ENCODE assay signal across 31 cellular contexts in the genomic region with DNA sequence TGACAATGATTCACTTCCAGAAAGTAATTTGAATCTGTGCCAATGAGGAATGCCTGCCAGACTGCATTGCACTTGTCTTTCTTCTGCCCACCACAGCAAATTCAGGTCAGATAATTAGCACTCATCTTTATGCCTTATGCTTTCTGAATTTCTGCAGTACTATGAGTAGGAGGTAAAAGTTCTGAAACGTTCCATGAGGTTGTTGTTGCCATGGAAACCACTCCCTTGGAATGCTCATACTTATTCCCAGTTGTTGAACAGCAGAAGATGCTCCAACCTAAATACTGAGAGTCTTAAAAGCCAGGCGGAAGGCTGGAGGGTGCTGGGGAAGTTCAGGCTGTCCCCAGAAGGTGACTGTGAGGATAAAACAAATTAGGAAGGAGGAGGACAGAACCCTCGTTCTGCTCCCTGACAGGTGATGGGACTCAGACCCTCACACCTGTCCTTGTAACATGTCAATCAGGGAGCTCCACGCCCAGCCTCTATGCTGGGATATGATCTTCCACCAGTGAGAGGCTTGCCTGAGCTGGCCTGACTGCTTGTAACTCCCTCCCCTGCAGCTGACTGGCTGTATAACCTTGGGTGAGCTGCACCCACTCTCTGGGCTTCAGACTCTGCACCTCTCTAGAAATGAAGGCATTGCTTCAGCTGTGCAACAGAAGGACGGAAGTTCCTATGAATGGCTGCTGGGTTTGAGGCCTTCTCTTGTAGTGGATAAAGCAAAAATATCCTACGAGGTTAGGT.
DNase-seq lines count a peak whose midpoint lies in the region; ATAC-seq lines count a peak whose summit lies in the region.
"Had no signal": no experiment of that assay in that cellular context is flagged by ENCODE, and none has a peak within 500 bp of the region (broad histone marks: within the 10 kb centered on the region; RNA-seq: fewer than 3 reads in every experiment).

No MANE protein-coding gene starts in this region.

- H3K4me3 Mint-ChIP-seq in CD4-positive, CD25-positive, alpha-beta regulatory T cell = peak overlapping the region in 3 of 4 donors; percentile 5 to 30 (median 11)
- no peak overlapping the region for H3K4me3 Mint-ChIP-seq in activated T-helper 2 cell treated with anti-CD3 and anti-CD28 coated beads, Interferon-gamma antibody, Interleukin-2, Interleukin-4, amounts not matched to agents 10 μg/mL and 5 μg/mL and 100 μg/mL, durations not matched to agents 14 hours and 24 hours and 36 hours (ENCODE audit: low read depth)
- H3K4me3 Mint-ChIP-seq: effector memory CD8-positive, alpha-beta T cell; GM23338; neural progenitor cell; T-cell had no signal

- no peaks in the 10 kb centered on the region for H3K27me3 ChIP-seq in CD4-positive, CD25-positive, alpha-beta regulatory T cell (ENCODE audit: control insufficient read depth, insufficient read depth, low read length)
- H3K27me3 ChIP-seq: BLaER1 treated with 17β-estradiol and CSF1 and Interleukin-3, amounts not matched to agents 10 nM and 100 nM; neural progenitor cell had no signal

- no peaks in the 10 kb centered on the region for H3K9me3 ChIP-seq in CD4-positive, CD25-positive, alpha-beta regulatory T cell (ENCODE audit: control insufficient read depth in 2 of 2, low read length in 2 of 2)
- H3K9me3 ChIP-seq: BLaER1 treated with 17β-estradiol and CSF1 and Interleukin-3, amounts not matched to agents 10 nM and 100 nM had no signal

- peak overlapping the region; percentile 18 for H3K4me3 ChIP-seq in CD4-positive, CD25-positive, alpha-beta regulatory T cell (ENCODE audit: low read depth, low read length)
- H3K4me3 ChIP-seq: BLaER1 treated with 17β-estradiol and CSF1 and Interleukin-3, amounts not matched to agents 10 nM and 100 nM; coronary artery; GM23338; neural progenitor cell; smooth muscle cell had no signal

- no peaks in the 10 kb centered on the region for H3K27me3 Mint-ChIP-seq in CD4-positive, CD25-positive, alpha-beta regulatory T cell
- no peaks in the 10 kb centered on the region for H3K27me3 Mint-ChIP-seq in activated T-helper 2 cell treated with anti-CD3 and anti-CD28 coated beads, Interferon-gamma antibody, Interleukin-2, Interleukin-4, amounts not matched to agents 10 μg/mL and 5 μg/mL and 100 μg/mL, durations not matched to agents 14 hours and 24 hours and 36 hours (ENCODE audit: low read depth)
- H3K27me3 Mint-ChIP-seq: effector memory CD8-positive, alpha-beta T cell had no signal

- H3K27ac ChIP-seq in CD4-positive, CD25-positive, alpha-beta regulatory T cell (ENCODE audit: insufficient read depth, low read length, poor library complexity, severe bottlenecking) = peak overlapping the region; percentile 60
- H3K27ac ChIP-seq: BLaER1 treated with 17β-estradiol and CSF1 and Interleukin-3, amounts not matched to agents 10 nM and 100 nM; coronary artery; neural progenitor cell had no signal

- intact Hi-C loops in activated T-helper 2 cell treated with anti-CD3 and anti-CD28 coated beads, Interferon-gamma antibody, Interleukin-2, Interleukin-4, amounts not matched to agents 10 μg/mL and 5 μg/mL and 100 μg/mL, durations not matched to agents 14 hours and 24 hours and 36 hours (cut with micrococcal nuclease) = no loop called here

- peaks cover 0 to 1% (median 0%) of the 10 kb centered on the region in 7 donors for H3K9me3 Mint-ChIP-seq in CD4-positive, CD25-positive, alpha-beta regulatory T cell
- H3K9me3 Mint-ChIP-seq in activated T-helper 2 cell treated with anti-CD3 and anti-CD28 coated beads, Interferon-gamma antibody, Interleukin-2, Interleukin-4, amounts not matched to agents 10 μg/mL and 5 μg/mL and 100 μg/mL, durations not matched to agents 14 hours and 24 hours and 36 hours = peaks cover 5% of the 10 kb centered on the region
- H3K9me3 Mint-ChIP-seq: GM23338, neural progenitor cell, T-cell had no signal

- peak; percentile 49 for DNase-seq in Ammon's horn (ENCODE audit: low spot score)
- DNase-seq in CD4-positive, CD25-positive, alpha-beta regulatory T cell = no peak
- DNase-seq in activated T-helper 2 cell treated with anti-CD3 and anti-CD28 coated beads, Interferon-gamma antibody, Interleukin-2, Interleukin-4, amounts not matched to agents 10 μg/mL and 5 μg/mL and 100 μg/mL, durations not matched to agents 14 hours and 24 hours and 36 hours (ENCODE audit: low spot score) = no peak
- DNase-seq in middle frontal gyrus (ENCODE audit: extremely low spot score, low spot score) = peak; percentile 68
- DNase-seq in stimulated activated CD8-positive, alpha-beta memory T cell treated with anti-CD3 and anti-CD28 coated beads, Interleukin-4, amount 100 ng/mL, for 48 hours = no peak
- DNase-seq in activated T-cell treated with anti-CD3 and anti-CD28 coated beads, Interleukin-2, amount 50 U/mL, for 48 hours = no peak
- DNase-seq: activated CD4-positive, alpha-beta T cell treated with anti-CD3 and anti-CD28 coated beads, Interleukin-2, amount 50 U/mL, for 4 hours; activated CD4-positive, CD25-positive, alpha-beta regulatory T cell; activated CD8-positive, alpha-beta memory T cell treated with anti-CD3 and anti-CD28 coated beads, Interleukin-2, amount 50 U/mL, for 4 hours; activated naive CD4-positive, alpha-beta T cell treated with anti-CD3 and anti-CD28 coated beads, Interleukin-2, amount 50 U/mL, for 16 hours; DMS53; effector memory CD8-positive, alpha-beta T cell; erythroblast; GDM1; glutamatergic neuron; NCI-H1048; NCI-H1694 treated with DMSO at 0.1 percent for 48 hours; NCI-H2171 treated with DMSO at 0.1 percent for 48 hours; NCI-H510A treated with DMSO at 0.1 percent for 48 hours; NK-92 treated with Interleukin-12 subunit alpha and Interleukin-12 subunit beta, amount 100 ng/mL, for 24 hours; right cardiac atrium; stimulated activated CD4-positive, alpha-beta T cell treated with anti-CD3 and anti-CD28 coated beads, Interleukin-2, amount 100 ng/mL, for 24 hours; T-cell; trophoblast cell had no signal

- H3K36me3 Mint-ChIP-seq in CD4-positive, CD25-positive, alpha-beta regulatory T cell = no peaks in the 10 kb centered on the region
- no peaks in the 10 kb centered on the region for H3K36me3 Mint-ChIP-seq in activated T-helper 2 cell treated with anti-CD3 and anti-CD28 coated beads, Interferon-gamma antibody, Interleukin-2, Interleukin-4, amounts not matched to agents 10 μg/mL and 5 μg/mL and 100 μg/mL, durations not matched to agents 14 hours and 24 hours and 36 hours (ENCODE audit: low read depth)
- H3K36me3 Mint-ChIP-seq: neural progenitor cell, T-cell had no signal

- peak in 1 of 2 donors; percentile 54 for ATAC-seq in CD4-positive, CD25-positive, alpha-beta regulatory T cell (ENCODE audit: low read depth in 2 of 2)
- no peak for ATAC-seq in HG03139 (IDR thresholded peaks at IDR 0.05; ENCODE audit: unreplicated experiment)
- ATAC-seq: effector memory CD8-positive, alpha-beta T cell; GM23338; left lobe of liver; right cardiac atrium had no signal

- H3K4me1 Mint-ChIP-seq in CD4-positive, CD25-positive, alpha-beta regulatory T cell = peaks cover 8 to 35% (median 18%) of the 10 kb centered on the region in 4 donors
- H3K4me1 Mint-ChIP-seq in activated T-helper 2 cell treated with anti-CD3 and anti-CD28 coated beads, Interferon-gamma antibody, Interleukin-2, Interleukin-4, amounts not matched to agents 10 μg/mL and 5 μg/mL and 100 μg/mL, durations not matched to agents 14 hours and 24 hours and 36 hours (ENCODE audit: low read depth) = peaks cover 29% of the 10 kb centered on the region

- H3K4me1 ChIP-seq in CD4-positive, CD25-positive, alpha-beta regulatory T cell (ENCODE audit: control insufficient read depth, insufficient read depth, low read length, poor library complexity, severe bottlenecking) = peaks cover 7% of the 10 kb centered on the region
- H3K4me1 ChIP-seq: neural progenitor cell had no signal

- peak overlapping the region; percentile 34 to 82 (median 70) for H3K27ac Mint-ChIP-seq in CD4-positive, CD25-positive, alpha-beta regulatory T cell
- H3K27ac Mint-ChIP-seq in activated T-helper 2 cell treated with anti-CD3 and anti-CD28 coated beads, Interferon-gamma antibody, Interleukin-2, Interleukin-4, amounts not matched to agents 10 μg/mL and 5 μg/mL and 100 μg/mL, durations not matched to agents 14 hours and 24 hours and 36 hours = peak overlapping the region; percentile 15
- H3K27ac Mint-ChIP-seq: effector memory CD8-positive, alpha-beta T cell; GM23338; neural progenitor cell had no signal

- H3K36me3 ChIP-seq in CD4-positive, CD25-positive, alpha-beta regulatory T cell (ENCODE audit: control insufficient read depth, insufficient read depth, low read length) = no peaks in the 10 kb centered on the region
- H3K36me3 ChIP-seq: BLaER1 treated with 17β-estradiol and CSF1 and Interleukin-3, amounts not matched to agents 10 nM and 100 nM; neural progenitor cell had no signal

Comparison
In these comparisons a context has a peak if more than half of its experiments do, and no peak if none do; other contexts are left out.
1. DNase-seq: peak in Ammon's horn (single experiment) and middle frontal gyrus (single experiment); none in CD4-positive, CD25-positive, alpha-beta regulatory T cell (0 of 3), activated T-helper 2 cell treated with anti-CD3 and anti-CD28 coated beads, Interferon-gamma antibody, Interleukin-2, Interleukin-4, amounts not matched to agents 10 μg/mL and 5 μg/mL and 100 μg/mL, durations not matched to agents 14 hours and 24 hours and 36 hours (single experiment), stimulated activated CD8-positive, alpha-beta memory T cell treated with anti-CD3 and anti-CD28 coated beads, Interleukin-4, amount 100 ng/mL, for 48 hours (single experiment) and activated T-cell treated with anti-CD3 and anti-CD28 coated beads, Interleukin-2, amount 50 U/mL, for 48 hours (0 of 2).